In genomic region chr9:135083831-135084230, GRCh38 we compare ENCODE assay signal across 18 cellular contexts. TPM values are rescaled to one million over a fixed set of nuclear protein-coding genes. Genes with fewer than 3 reads are reported as not detected.
A peak's percentile ranks its signal among the peaks of the same experiment; 100 is the strongest.
DNase-seq lines count a peak whose midpoint lies in the region; ATAC-seq, FAIRE-seq and TF ChIP-seq lines count a peak whose summit lies in the region.
"Had no signal": no experiment of that assay in that cellular context is flagged by ENCODE, and none has a peak within 500 bp of the region (broad histone marks: within the 10 kb centered on the region; RNA-seq: fewer than 3 reads in every experiment).

No MANE protein-coding gene starts in this region.

- no peak overlapping the region for H2BK5ac ChIP-seq in H1 (ENCODE audit: low read depth, low read length)

- no peak for TF ChIP-seq CTCF in H1 (IDR thresholded peaks at IDR 0.05; ENCODE audit: control extremely low read depth in 1 of 3, insufficient read depth in 1 of 3, low read depth in 1 of 3, low read length in 3 of 3)
- TF ChIP-seq CTCF in testis (IDR thresholded peaks at IDR 0.05): no peak

- FAIRE-seq in H1 (lab: Jason Lieb, UNC): no peak
- FAIRE-seq: GM19239 had no signal

- no peak overlapping the region for H3K4me2 ChIP-seq in H1 (ENCODE audit: insufficient read depth in 1 of 2, low read depth in 2 of 2, low read length in 2 of 2)
- H3K4me2 ChIP-seq: PC-9 had no signal

- POLR2A ChIA-PET in H1 (lab: Charles Lee; ENCODE audit: partially characterized antibody): no interaction called here

- H2AFZ ChIP-seq in H1 (ENCODE audit: low read length): no peak overlapping the region
- H2AFZ ChIP-seq: PC-9 had no signal

- no peak for TF ChIP-seq POLR2A in H1 (IDR thresholded peaks at IDR 0.05; ENCODE audit: control extremely low read depth in 1 of 2, low read depth in 2 of 2, low read length in 2 of 2)
- no peak for TF ChIP-seq POLR2A in testis (IDR thresholded peaks at IDR 0.05)

- H2BK120ac ChIP-seq in H1 (replicated peaks; ENCODE audit: low read depth, low read length): no peak overlapping the region

- H3K79me1 ChIP-seq in H1 (ENCODE audit: low read depth, low read length): no peaks in the 10 kb centered on the region; the same call in 1 of the 2 replicates

- no peak overlapping the region for H2BK20ac ChIP-seq in H1 (ENCODE audit: low read length)

- H3K23ac ChIP-seq in H1 (ENCODE audit: insufficient read length): no peak overlapping the region

- no peak overlapping the region for H3K14ac ChIP-seq in H1 (ENCODE audit: insufficient read length)

- peak overlapping the region; percentile 46; the same call in 1 of the 2 replicates for H2BK15ac ChIP-seq in H1 (ENCODE audit: low read length)

- H3K27ac ChIP-seq in SK-N-MC: no peak overlapping the region
- H3K27ac ChIP-seq in H1 (ENCODE audit: low read depth, low read length): no peak overlapping the region
- no peak overlapping the region for H3K27ac ChIP-seq in testis
- H3K27ac ChIP-seq: 22Rv1, PC-9 had no signal

- H4K91ac ChIP-seq in H1 (replicated peaks; ENCODE audit: insufficient read length, low read length): no peak overlapping the region

- no peaks in the 10 kb centered on the region; a peak in 1 of 4 replicates for H3K79me2 ChIP-seq in H1 (ENCODE audit: control insufficient read depth in 1 of 2, insufficient read depth in 2 of 2, low read length in 2 of 2)

- H4K20me1 ChIP-seq in H1 (replicated peaks in 1 of 2; ENCODE audit: control insufficient read depth in 1 of 2, insufficient read depth in 2 of 2, low read length in 2 of 2): peaks cover 2 to 4% of the 10 kb centered on the region in 2 experiments

- peak overlapping the region; percentile 32 for H3K9ac ChIP-seq in SK-N-MC (ENCODE audit: insufficient read length)
- no peak overlapping the region for H3K9ac ChIP-seq in H1 (replicated peaks in 1 of 4; ENCODE audit: extremely low read depth in 1 of 4, low read depth in 3 of 4, low read length in 3 of 4)

- intact Hi-C loops in testis (cut with DNase I; ENCODE audit: low total_unique reads): no loop called here

- no peak overlapping the region for H3K18ac ChIP-seq in H1 (ENCODE audit: extremely low read depth, low read length)

- H4K8ac ChIP-seq in H1 (ENCODE audit: extremely low read depth, insufficient read depth, low read length): no peak overlapping the region

- no peak overlapping the region for H3K4ac ChIP-seq in H1 (replicated peaks; ENCODE audit: insufficient read length, low read depth, low read length)

- TF ChIP-seq RAD21 in H1 (IDR thresholded peaks at IDR 0.05 in 1 of 2, conservative IDR thresholded peaks at IDR 0.05 in 1 of 2; ENCODE audit: low read depth in 2 of 2, low read length in 2 of 2): no peak

- no peak overlapping the region for H3K4me3 ChIP-seq in SK-N-MC
- H3K4me3 ChIP-seq in H1 (ENCODE audit: extremely low read depth in 1 of 4, insufficient read depth in 2 of 4, low read depth in 3 of 4, low read length in 4 of 4): no peak overlapping the region
- no peak overlapping the region for H3K4me3 ChIP-seq in testis
- H3K4me3 ChIP-seq: PC-9 had no signal

- H2BK12ac ChIP-seq in H1 (ENCODE audit: low read depth, low read length): no peak overlapping the region

- no peak overlapping the region for H2AK5ac ChIP-seq in H1 (ENCODE audit: low read depth, low read length)

- CTCF ChIA-PET in H1 (lab: Charles Lee; ENCODE audit: partially characterized antibody): interaction anchor here (0.9 to 12.6 kb wide), 4 partner anchors 26 to 330 kb away, joined by 3 to 137 read pairs (median 5); no protein-coding TSS in a partner anchor

- no peaks in the 10 kb centered on the region for H3K9me3 ChIP-seq in SK-N-MC (ENCODE audit: low read depth, low read length)
- H3K9me3 ChIP-seq in H1 (ENCODE audit: insufficient read depth in 2 of 2, low read depth in 1 of 2, low read length in 1 of 2): no peaks in the 10 kb centered on the region
- no peaks in the 10 kb centered on the region for H3K9me3 ChIP-seq in testis

- peak; percentile 36 for DNase-seq in DMS 273 (lab: John Stamatoyannopoulos, UW; ENCODE audit: unreplicated experiment)
- DNase-seq in DMS 273 treated with DMSO at 0.1 percent for 48 hours (lab: John Stamatoyannopoulos, UW): no peak
- DNase-seq in SK-N-MC (ENCODE audit: low read depth, low spot score): no peak
- DNase-seq in H1 (ENCODE audit: low read depth in 1 of 2, low spot score in 2 of 2): no peak
- DNase-seq in testis: peak; percentile 60
- DNase-seq in H4 (ENCODE audit: low spot score): no peak
- no peak for DNase-seq in middle frontal gyrus (ENCODE audit: extremely low spot score, low spot score)
- DNase-seq: DMS153, H7, Kasumi-1, MM.1S, NCI-H1105, NCI-H1694 treated with DMSO at 0.1 percent for 48 hours, NCI-H2107, PC-9 had no signal

- no peak overlapping the region for H3K56ac ChIP-seq in H1 (replicated peaks; ENCODE audit: insufficient read length, low read depth, low read length)

- no peak for TF ChIP-seq EP300 in H1 (IDR thresholded peaks at IDR 0.05; ENCODE audit: borderline replicate concordance in 1 of 2, low read depth in 2 of 2, low read length in 2 of 2)

- 84% methylated on average over 8 of the region's 8 CpGs; no CpG with 5 or more reads in 1 of the 2 experiments for WGBS in H1 (ENCODE audit: extremely low coverage in 1 of 2, insufficient coverage in 1 of 2, insufficient read length in 1 of 2, insufficient replicate concordance in 2 of 2, low coverage in 1 of 2, low lambda C conversion rate in 2 of 2, missing lambda C conversion rate in 1 of 2), 2 experiments
- WGBS in testis, 2 donors: 53 to 70% methylated on average over 7 to 8 of the region's 8 CpGs

- H3K4me1 ChIP-seq in H1 (replicated peaks in 1 of 4; ENCODE audit: control insufficient read depth in 3 of 4, insufficient read depth in 4 of 4, low read length in 3 of 4) (peaks cover 0 to 21% (median 6%) of the 10 kb centered on the region in 4 experiments; a peak in 5 of 7 replicates), testis (peaks cover 21% of the 10 kb centered on the region)

- no peak for ATAC-seq in GM18498 (IDR thresholded peaks at IDR 0.05; ENCODE audit: unreplicated experiment)

- no peaks in the 10 kb centered on the region for H3K36me3 ChIP-seq in SK-N-MC (ENCODE audit: insufficient read depth, low read length)
- H3K36me3 ChIP-seq in H1 (ENCODE audit: control insufficient read depth in 2 of 4, insufficient read depth in 4 of 4, low read length in 3 of 4): no peaks in the 10 kb centered on the region
- H3K36me3 ChIP-seq in testis (ENCODE audit: low read depth, missing control alignments): no peaks in the 10 kb centered on the region

- no peak overlapping the region for H4K5ac ChIP-seq in H1 (ENCODE audit: insufficient read length, low read depth, low read length)

- peaks cover 0 to 7% (median 4%) of the 10 kb centered on the region in 4 experiments; a peak in 5 of 7 replicates for H3K27me3 ChIP-seq in H1 (replicated peaks in 1 of 4; ENCODE audit: control insufficient read depth in 3 of 4, extremely low read depth in 1 of 4, insufficient read depth in 3 of 4, low read length in 3 of 4)
- H3K27me3 ChIP-seq in testis: no peaks in the 10 kb centered on the region

- peaks cover 14% of the 10 kb centered on the region for H3K23me2 ChIP-seq in H1 (ENCODE audit: low read depth, low read length)

TF ChIP-seq in H1, 55 proteins besides CTCF, POLR2A, EP300 and RAD21:
- TF ChIP-seq, protein P1, sequence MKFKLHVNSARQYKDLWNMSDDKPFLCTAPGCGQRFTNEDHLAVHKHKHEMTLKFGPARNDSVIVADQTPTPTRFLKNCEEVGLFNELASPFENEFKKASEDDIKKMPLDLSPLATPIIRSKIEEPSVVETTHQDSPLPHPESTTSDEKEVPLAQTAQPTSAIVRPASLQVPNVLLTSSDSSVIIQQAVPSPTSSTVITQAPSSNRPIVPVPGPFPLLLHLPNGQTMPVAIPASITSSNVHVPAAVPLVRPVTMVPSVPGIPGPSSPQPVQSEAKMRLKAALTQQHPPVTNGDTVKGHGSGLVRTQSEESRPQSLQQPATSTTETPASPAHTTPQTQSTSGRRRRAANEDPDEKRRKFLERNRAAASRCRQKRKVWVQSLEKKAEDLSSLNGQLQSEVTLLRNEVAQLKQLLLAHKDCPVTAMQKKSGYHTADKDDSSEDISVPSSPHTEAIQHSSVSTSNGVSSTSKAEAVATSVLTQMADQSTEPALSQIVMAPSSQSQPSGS (IDR thresholded peaks at IDR 0.05; ENCODE audit: low read length): no peak
- TF ChIP-seq POU5F1 (IDR thresholded peaks at IDR 0.05; ENCODE audit: low read depth, low read length) (no peak), CBX8 (IDR thresholded peaks at IDR 0.05; ENCODE audit: borderline replicate concordance, low read depth, low read length) (no peak), CBX5 (IDR thresholded peaks at IDR 0.05; ENCODE audit: low read depth, low read length) (no peak), CEBPB (IDR thresholded peaks at IDR 0.05; ENCODE audit: low read depth, low read length) (no peak), PHF8 (conservative IDR thresholded peaks at IDR 0.05; ENCODE audit: low read depth, low read length) (no peak), SRF (IDR thresholded peaks at IDR 0.05; ENCODE audit: low read depth, low read length) (no peak)

RNA-seq across cellular contexts. Expression of gene OLFM1, which starts 3.6 kb away (rescaled TPM):
- 47.9 and 53.4 TPM in 2 replicates for total RNA-seq in H1 (2021; fragmentation: NEBNext Ultra II Directional; extraction: Animal tissue kit (Norgen Biotek cat#: 25700))
- polyA plus RNA-seq in H1 (2011; rRNA removed) (49.7 and 53.0 TPM in 2 replicates), testis (ENCODE audit: insufficient read depth, low read depth, low replicate concordance) (16.0 TPM)
- polyA plus RNA-seq in H1 (2011; cell fraction: cytosol; rRNA removed): 37.8 TPM
- polyA plus RNA-seq in H1 (2011; cell fraction: nucleus; rRNA removed): 42.9 TPM
- 67.7 to 74.9 TPM (median 71.8 TPM) in 4 replicates for polyA plus RNA-seq in H1 (2012, experiment 1 of 2)
- polyA plus RNA-seq in H1 (2012, experiment 2 of 2): 33.0 TPM
- polyA plus RNA-seq in H1 (2013, experiment 1 of 2): 44.2 TPM
- 49.5 TPM for polyA plus RNA-seq in H1 (2013, experiment 2 of 2)
- 23.8 and 30.3 TPM in 2 replicates for polyA minus RNA-seq in H1 (2011; rRNA and poly(A)+ RNA removed)
- 18.1 TPM for polyA minus RNA-seq in H1 (2011; cell fraction: cytosol; rRNA and poly(A)+ RNA removed)
- 17.3 TPM for polyA minus RNA-seq in H1 (2011; cell fraction: nucleus; rRNA and poly(A)+ RNA removed)
- 10 to 100 TPM; 13.9 to 24.4 TPM for total RNA-seq in testis
- total RNA-seq in H4 (2014; rRNA removed; shearing (Covaris generic)): 34.9 and 50.8 TPM in 2 replicates
- total RNA-seq: PC-9 had no signal

Comparison
In these comparisons a context has a peak if more than half of its experiments do, and no peak if none do; other contexts are left out.
1. DNase-seq: peak in DMS 273 (single experiment) and testis (single experiment); none in DMS 273 treated with DMSO at 0.1 percent for 48 hours (single experiment), SK-N-MC (single experiment), H1 (0 of 2), H4 (single experiment) and middle frontal gyrus (single experiment).